In genomic region chr17:16477255-16477654, GRCh38 we compare ENCODE assay signal across 10 cellular contexts. TPM values are rescaled to one million over a fixed set of nuclear protein-coding genes. Genes with fewer than 3 reads are reported as not detected.
A peak's percentile ranks its signal among the peaks of the same experiment; 100 is the strongest.
DNase-seq lines count a peak whose midpoint lies in the region; ATAC-seq, FAIRE-seq and TF ChIP-seq lines count a peak whose summit lies in the region.
"Had no signal": no experiment of that assay in that cellular context is flagged by ENCODE, and none has a peak within 500 bp of the region (broad histone marks: within the 10 kb centered on the region; RNA-seq: fewer than 3 reads in every experiment).

No MANE protein-coding gene starts in this region.

- H3K9me3 ChIP-seq in H9 (ENCODE audit: control insufficient read depth, low read depth, low read length) (no peaks in the 10 kb centered on the region), hepatocyte (ENCODE audit: low read depth) (no peaks in the 10 kb centered on the region), small intestine (ENCODE audit: control insufficient read depth, low read depth) (no peaks in the 10 kb centered on the region)

- H2AK5ac ChIP-seq in H9 (ENCODE audit: insufficient read length, low read length), result no peak overlapping the region

- peaks cover 2 to 5% (median 4%) of the 10 kb centered on the region in 3 experiments; a peak in 2 of 7 replicates for H3K36me3 Mint-ChIP-seq in H9 (ENCODE audit: insufficient read depth in 1 of 3, low read depth in 3 of 3)

- H4K8ac ChIP-seq in H9 (replicated peaks; ENCODE audit: insufficient read length, low read depth, low read length), result no peak overlapping the region

- H3K18ac ChIP-seq in H9 (ENCODE audit: insufficient read length, low read depth, low read length), result no peak overlapping the region

- no peak overlapping the region for H2BK20ac ChIP-seq in H9 (ENCODE audit: low read depth, low read length, poor library complexity, severe bottlenecking)

- H2AFZ ChIP-seq in H9 (ENCODE audit: low read length) (no peak overlapping the region), hepatocyte (no peak overlapping the region)

- WGBS in H9 (ENCODE audit: extremely low coverage, insufficient read length, low lambda C conversion rate), result no CpG with 5 or more reads among the region's 5 CpGs
- 63% methylated on average over 5 of the region's 5 CpGs for WGBS in hepatocyte (ENCODE audit: low lambda C conversion rate, missing lambda C conversion rate)
- 59 to 78% (median 71%) methylated on average over 5 of the region's 5 CpGs for WGBS in small intestine, 3 donors

- no peak overlapping the region for H3T11ph ChIP-seq in H9 (ENCODE audit: low read length)

- H2BK120ac ChIP-seq in H9 (ENCODE audit: low read depth, low read length, poor library complexity, severe bottlenecking), result no peak overlapping the region

- no peak overlapping the region for H4K5ac ChIP-seq in H9 (ENCODE audit: insufficient read length, low read depth, low read length)

- H3K4me1 ChIP-seq in H9 (ENCODE audit: insufficient read depth, low read length), result peaks cover 8% of the 10 kb centered on the region; the same call in 1 of the 2 replicates
- peaks cover 24% of the 10 kb centered on the region for H3K4me1 ChIP-seq in hepatocyte (ENCODE audit: insufficient read depth)
- peaks cover 0 to 11% of the 10 kb centered on the region in 2 donors for H3K4me1 ChIP-seq in small intestine (ENCODE audit: control insufficient read depth in 2 of 2, insufficient read depth in 1 of 2, low read depth in 1 of 2, low read length in 1 of 2)

- no peak overlapping the region for H4K91ac ChIP-seq in H9 (ENCODE audit: insufficient read length, low read depth, low read length)

- H3K36me3 ChIP-seq in hepatocyte (replicated peaks; ENCODE audit: insufficient read depth, low read depth), result no peaks in the 10 kb centered on the region
- H3K36me3 ChIP-seq in small intestine (ENCODE audit: control insufficient read depth in 2 of 2, insufficient read depth in 2 of 2, low read length in 2 of 2), result no peaks in the 10 kb centered on the region

- FAIRE-seq in small intestine (lab: Jason Lieb, UNC), result no peak

- peak; percentile 79 for DNase-seq in H9
- DNase-seq in astrocyte of the cerebellum (ENCODE audit: low read depth), result peak; percentile 71
- DNase-seq in hepatocyte (ENCODE audit: low spot score), result peak; percentile 63
- no peak for DNase-seq in small intestine
- no peak for DNase-seq in nucleus accumbens (lab: John Stamatoyannopoulos, UW)
- DNase-seq in DMS114 treated with DMSO at 0.1 percent for 48 hours (lab: John Stamatoyannopoulos, UW; ENCODE audit: unreplicated experiment), result no peak
- DNase-seq in stimulated activated CD4-positive, alpha-beta T cell treated with anti-CD3 and anti-CD28 coated beads, Interleukin-2, amount 100 ng/mL, for 48 hours, result no peak
- DNase-seq: activated CD4-positive, alpha-beta T cell treated with anti-CD3 and anti-CD28 coated beads, Interleukin-2, amount 50 U/mL, for 1 hour; NCI-H510A treated with DMSO at 0.1 percent for 48 hours had no signal

- no peak overlapping the region for H2BK15ac ChIP-seq in H9 (ENCODE audit: low read depth, low read length)

- H2BK12ac ChIP-seq in H9 (ENCODE audit: insufficient read length, low read depth, low read length), result no peak overlapping the region

- H3K9ac ChIP-seq in H9 (ENCODE audit: extremely low read depth, insufficient read length, low read length), result no peak overlapping the region

- H3K27ac ChIP-seq in H9 (ENCODE audit: insufficient read length, low read depth, low read length), result no peak overlapping the region
- H3K27ac ChIP-seq in hepatocyte, result peak overlapping the region; percentile 65
- H3K27ac ChIP-seq in small intestine (ENCODE audit: low read depth in 1 of 2, low read length in 1 of 2), result peak overlapping the region; percentile 42 to 69

- H3K9me3 Mint-ChIP-seq in H9, result no peaks in the 10 kb centered on the region

- no peak overlapping the region for H2BK5ac ChIP-seq in H9 (ENCODE audit: insufficient read length, low read length)

- no peak overlapping the region for H3K23ac ChIP-seq in H9 (ENCODE audit: insufficient read length, low read depth, low read length)

- no peaks in the 10 kb centered on the region for H3K9me2 ChIP-seq in hepatocyte (replicated peaks; ENCODE audit: insufficient read depth)

- no peak overlapping the region for H3K4me3 Mint-ChIP-seq in H9

- H3K4me3 ChIP-seq in astrocyte of the cerebellum (ENCODE audit: low read depth, low read length) (no peak overlapping the region), hepatocyte (no peak overlapping the region), small intestine (ENCODE audit: low read depth in 1 of 2, low read length in 2 of 2) (no peak overlapping the region)

- H3K4ac ChIP-seq in H9 (ENCODE audit: low read depth, low read length), result no peak overlapping the region

- peaks cover 44 to 46% of the 10 kb centered on the region in 2 experiments for H3K4me1 Mint-ChIP-seq in H9

- H4K20me1 ChIP-seq in H9 (ENCODE audit: control insufficient read depth, insufficient read depth, insufficient read length) (no peaks in the 10 kb centered on the region), hepatocyte (ENCODE audit: insufficient read depth, poor library complexity, severe bottlenecking) (no peaks in the 10 kb centered on the region)

- TF ChIP-seq CTCF in H9 (conservative IDR thresholded peaks at IDR 0.05), result no peak
- TF ChIP-seq CTCF in astrocyte of the cerebellum (IDR thresholded peaks at IDR 0.05; ENCODE audit: low read depth, low read length, missing control alignments), result no peak
- no peak for TF ChIP-seq CTCF in hepatocyte (IDR thresholded peaks at IDR 0.05; ENCODE audit: poor library complexity)

- no peak overlapping the region for H3K4me2 ChIP-seq in H9 (ENCODE audit: insufficient read depth, insufficient read length, low read length)
- peak overlapping the region; percentile 40 for H3K4me2 ChIP-seq in hepatocyte

- H3K23me2 ChIP-seq in H9 (ENCODE audit: insufficient read length, low read depth, low read length, poor library complexity, severe bottlenecking), result no peaks in the 10 kb centered on the region

- in situ Hi-C loops in astrocyte of the cerebellum (cut with HindIII; ENCODE audit: low sequenced_read_pairs), result no loop called here

- no peak overlapping the region for H3K56ac ChIP-seq in H9 (ENCODE audit: insufficient read length, low read depth, low read length)

- H3K79me2 ChIP-seq in H9 (ENCODE audit: insufficient read depth, low read length), result no peaks in the 10 kb centered on the region; the same call in 1 of the 2 replicates
- H3K79me2 ChIP-seq in hepatocyte, result peaks cover 23% of the 10 kb centered on the region

- H3K27me3 Mint-ChIP-seq in H9 (ENCODE audit: low read depth), result no peaks in the 10 kb centered on the region

- no peaks in the 10 kb centered on the region for H3K79me1 ChIP-seq in H9 (ENCODE audit: insufficient read depth, low read depth, low read length, poor library complexity, severe bottlenecking)

- ATAC-seq in HG03139 (IDR thresholded peaks at IDR 0.05; ENCODE audit: unreplicated experiment), result no peak

- H3K14ac ChIP-seq in H9 (ENCODE audit: insufficient read depth, low read length), result no peak overlapping the region

- peak overlapping the region; percentile 65 to 85 (median 70); a peak in 4 of 7 replicates for H3K27ac Mint-ChIP-seq in H9

- H3K27me3 ChIP-seq in H9 (ENCODE audit: insufficient read depth, low read length) (no peaks in the 10 kb centered on the region), hepatocyte (no peaks in the 10 kb centered on the region), small intestine (ENCODE audit: control insufficient read depth in 2 of 2, insufficient read depth in 2 of 2, low read length in 2 of 2) (no peaks in the 10 kb centered on the region)

RNA-seq across cellular contexts. Expression of gene LRRC75A, which starts 14.7 kb away (rescaled TPM):
- 9.4 and 10.1 TPM in 2 replicates for total RNA-seq in H9 (2021)
- 15.0 and 18.0 TPM in 2 replicates for total RNA-seq in hepatocyte
- 7.7 and 10.7 TPM in 2 replicates for polyA plus RNA-seq in hepatocyte
- 100 to 1,000 TPM in 1 of 3 donors, 10 to 100 TPM in 2; 30.5 to 130 (median 80.5) TPM for polyA plus RNA-seq in small intestine

Comparison
In these comparisons a context has a peak if more than half of its experiments do, and no peak if none do; other contexts are left out.
1. DNase-seq: peak in H9 (single experiment), astrocyte of the cerebellum (single experiment) and hepatocyte (single experiment); none in small intestine (single experiment), nucleus accumbens (0 of 56), DMS114 treated with DMSO at 0.1 percent for 48 hours (single experiment) and stimulated activated CD4-positive, alpha-beta T cell treated with anti-CD3 and anti-CD28 coated beads, Interleukin-2, amount 100 ng/mL, for 48 hours (0 of 2).